In genomic region chr7:18294408-18294807, GRCh38 we compare ENCODE assay signal across 17 cellular contexts.
"Had no signal": no experiment of that assay in that cellular context is flagged by ENCODE, and none has a peak within 500 bp of the region (broad histone marks: within the 10 kb centered on the region; RNA-seq: fewer than 3 reads in every experiment).

No MANE protein-coding gene starts in this region.

- H3K9me3 ChIP-seq: psoas muscle, stomach, testis had no signal

- H3K36me3 Mint-ChIP-seq: activated naive CD4-positive, alpha-beta T cell treated with anti-CD3 and anti-CD28 coated beads, Interleukin-2, amount 50 U/mL, for 72 hours; WTC11 had no signal

- H3K4me1 Mint-ChIP-seq: neural crest cell had no signal

- H3K27ac Mint-ChIP-seq: activated CD8-positive, alpha-beta T cell treated with anti-CD3 and anti-CD28 coated beads, Interleukin-2, amount 10 ng/mL, durations not matched to agents 7 days and 5 days; activated naive CD4-positive, alpha-beta T cell treated with anti-CD3 and anti-CD28 coated beads, Interleukin-2, amount 50 U/mL, for 72 hours; T-helper 17 cell; WTC11 had no signal

- H3K4me3 ChIP-seq: cardiac muscle cell, hepatocyte, psoas muscle, stomach, testis had no signal

- ATAC-seq: activated CD8-positive, alpha-beta T cell treated with anti-CD3 and anti-CD28 coated beads, Interleukin-2, amount 10 ng/mL, durations not matched to agents 7 days and 5 days; activated naive CD4-positive, alpha-beta T cell treated with anti-CD3 and anti-CD28 coated beads, Interleukin-2, amount 50 U/mL, for 72 hours; left lobe of liver; psoas muscle; sciatic nerve; T-helper 17 cell; WTC11 had no signal

- H3K79me2 ChIP-seq: hepatocyte had no signal

- H3K27ac ChIP-seq: cardiac muscle cell, hepatocyte, psoas muscle, stomach, testis had no signal

- H2AFZ ChIP-seq: hepatocyte had no signal

- H3K4me2 ChIP-seq: hepatocyte had no signal

- H3K9me3 Mint-ChIP-seq: activated naive CD4-positive, alpha-beta T cell treated with anti-CD3 and anti-CD28 coated beads, Interleukin-2, amount 50 U/mL, for 72 hours; neural crest cell; WTC11 had no signal

- H3K36me3 ChIP-seq: cardiac muscle cell, stomach had no signal

- H3K27me3 ChIP-seq: cardiac muscle cell, hepatocyte, stomach, testis had no signal

- H3K4me3 Mint-ChIP-seq: activated CD8-positive, alpha-beta T cell treated with anti-CD3 and anti-CD28 coated beads, Interleukin-2, amount 10 ng/mL, durations not matched to agents 7 days and 5 days; neural crest cell; T-helper 17 cell; WTC11 had no signal

- DNase-seq: activated CD4-positive, alpha-beta T cell treated with anti-CD3 and anti-CD28 coated beads for 48 hours; activated CD8-positive, alpha-beta memory T cell treated with anti-CD3 and anti-CD28 coated beads, Interleukin-2, amount 50 U/mL, for 4 hours; activated CD8-positive, alpha-beta T cell treated with anti-CD3 and anti-CD28 coated beads, Interleukin-2, amount 10 ng/mL, durations not matched to agents 7 days and 5 days; activated effector memory CD4-positive, alpha-beta T cell treated with anti-CD3 and anti-CD28 coated beads, Interleukin-2, amount 50 U/mL, for 16 hours; activated T-cell treated with anti-CD3 and anti-CD28 coated beads, Interleukin-2, amount 50 U/mL, for 48 hours; mesenchymal stem cell; psoas muscle; stomach; T-helper 17 cell; testis had no signal

- H3K4me1 ChIP-seq: psoas muscle, testis had no signal
